18 cellular contexts compared by ENCODE assay signal in the genomic region with DNA sequence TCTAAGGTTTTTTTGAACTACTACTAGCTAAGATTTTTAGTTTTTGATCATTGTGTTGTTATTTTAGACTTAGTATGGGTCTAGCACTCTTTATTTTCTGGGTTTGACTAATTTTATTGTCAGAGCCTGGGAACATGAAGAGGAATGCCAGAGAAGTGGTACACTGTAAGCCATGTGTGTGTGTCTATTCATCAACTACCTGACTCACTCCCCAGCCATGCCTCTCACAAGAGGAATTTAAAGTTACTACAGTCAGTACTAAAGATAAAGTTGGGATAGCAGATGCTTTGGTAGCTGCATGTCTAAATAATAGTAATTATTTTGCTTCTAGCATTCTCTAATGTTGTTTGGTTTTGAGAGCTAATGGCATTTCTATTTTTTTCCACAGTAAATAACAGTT.
DNase-seq lines count a peak whose midpoint lies in the region; ATAC-seq and TF ChIP-seq lines count a peak whose summit lies in the region.
"Had no signal": no experiment of that assay in that cellular context is flagged by ENCODE, and none has a peak within 500 bp of the region (broad histone marks: within the 10 kb centered on the region; RNA-seq: fewer than 3 reads in every experiment).

No MANE protein-coding gene starts in this region.

- H3K4me3 ChIP-seq in SJSA1 (no peak overlapping the region), fibroblast of pulmonary artery (replicated peaks; ENCODE audit: low read depth, low read length) (no peak overlapping the region), skeletal muscle cell (ENCODE audit: low read depth, low read length) (no peak overlapping the region)

- H3K4me1 ChIP-seq in SJSA1 (replicated peaks): peaks cover 12% of the 10 kb centered on the region

- ATAC-seq in GM19023 (IDR thresholded peaks at IDR 0.05; ENCODE audit: unreplicated experiment): no peak
- ATAC-seq: activated CD4-positive, CD25-positive, alpha-beta regulatory T cell treated with anti-CD3 and anti-CD28 coated beads, Interleukin-2, amount 50 U/mL, for 24 hours; Panc1 had no signal

- no peak for TF ChIP-seq CTCF in fibroblast of pulmonary artery (IDR thresholded peaks at IDR 0.05; ENCODE audit: low read length, missing control alignments)

- H3K27ac ChIP-seq in SJSA1: peak overlapping the region; percentile 37

- no peaks in the 10 kb centered on the region for H3K9me3 ChIP-seq in SJSA1 (replicated peaks)

- no peaks in the 10 kb centered on the region for H3K36me3 ChIP-seq in SJSA1

- no peaks in the 10 kb centered on the region for H3K27me3 ChIP-seq in SJSA1 (replicated peaks)

- peak; percentile 73 for DNase-seq in ELR (ENCODE audit: low read depth)
- DNase-seq in SJSA1 (ENCODE audit: low read depth in 1 of 2, low spot score in 2 of 2): peak; percentile 69 to 71
- DNase-seq in fibroblast of pulmonary artery (ENCODE audit: low read depth): peak; percentile 43
- peak; percentile 76 for DNase-seq in skeletal muscle cell (ENCODE audit: low read depth)
- DNase-seq in NCI-H774 (lab: John Stamatoyannopoulos, UW): no peak
- no peak for DNase-seq in mucosa of gallbladder (ENCODE audit: low spot score)
- DNase-seq: activated naive CD4-positive, alpha-beta T cell treated with Interleukin-2 at 50 U/mL for 16 hours; caudate nucleus; effector memory CD4-positive, alpha-beta T cell; GF-D8; kidney; NCI-H187 treated with DMSO at 0.1 percent for 48 hours; NCI-H526 treated with DMSO at 0.1 percent for 48 hours; stimulated activated naive CD4-positive, alpha-beta T cell treated with Interleukin-2 at 50 U/mL for 16 hours; T-helper 2 cell had no signal

Comparison
In these comparisons a context has a peak if more than half of its experiments do, and no peak if none do; other contexts are left out.
1. DNase-seq: peak in ELR (single experiment), SJSA1 (2 of 2), fibroblast of pulmonary artery (single experiment) and skeletal muscle cell (single experiment); none in NCI-H774 (single experiment) and mucosa of gallbladder (single experiment).